13 cellular contexts compared by ENCODE assay signal in genomic region chr16:4676826-4677225, GRCh38. TPM values are rescaled to one million over a fixed set of nuclear protein-coding genes. Genes with fewer than 3 reads are reported as not detected.
DNase-seq lines count a peak whose midpoint lies in the region; ATAC-seq and TF ChIP-seq lines count a peak whose summit lies in the region.
"Had no signal": no experiment of that assay in that cellular context is flagged by ENCODE, and none has a peak within 500 bp of the region (broad histone marks: within the 10 kb centered on the region; RNA-seq: fewer than 3 reads in every experiment).

No MANE protein-coding gene starts in this region.

- H3K4me3 ChIP-seq in GM23338 (no peak overlapping the region), heart left ventricle (peak overlapping the region in 1 of 12 donors; percentile 15), psoas muscle (no peak overlapping the region), sigmoid colon (no peak overlapping the region)

- intact Hi-C loops in heart left ventricle (cut with DNase I) (no loop called here), psoas muscle (cut with DNase I) (no loop called here), sigmoid colon (cut with DNase I) (no loop called here)

- TF ChIP-seq CTCF in GM23338 (conservative IDR thresholded peaks at IDR 0.05; ENCODE audit: low read depth in 2 of 2) (no peak), heart left ventricle (IDR thresholded peaks at IDR 0.05) (no peak), psoas muscle (IDR thresholded peaks at IDR 0.05) (no peak), sigmoid colon (IDR thresholded peaks at IDR 0.05) (no peak), endothelial cell (IDR thresholded peaks at IDR 0.05; ENCODE audit: unreplicated experiment) (no peak)

- H3K4me3 Mint-ChIP-seq in GM23338: no peak overlapping the region
- H3K4me3 Mint-ChIP-seq in T-cell: peak overlapping the region; percentile 43 to 67 (median 58)
- no peak overlapping the region for H3K4me3 Mint-ChIP-seq in endothelial cell (ENCODE audit: unreplicated experiment)
- H3K4me3 Mint-ChIP-seq: HFFc6 had no signal

- H4K20me1 ChIP-seq in GM23338 (replicated peaks; ENCODE audit: insufficient read depth): no peaks in the 10 kb centered on the region; the same call in 1 of the 2 replicates

- no peak overlapping the region for H2AFZ ChIP-seq in GM23338

- ATAC-seq in GM23338: no peak
- ATAC-seq in T-cell (replicated peaks in 1 of 4): peak in 1 of 4 experiments; percentile 19
- peak; percentile 28 to 65 (median 51) for ATAC-seq in heart left ventricle
- peak in 1 of 4 donors; percentile 14 for ATAC-seq in psoas muscle
- ATAC-seq in HG02642 (IDR thresholded peaks at IDR 0.05; ENCODE audit: poor library complexity, unreplicated experiment): no peak

- H3K27ac ChIP-seq in GM23338 (ENCODE audit: low read depth) (no peak overlapping the region), heart left ventricle (peak overlapping the region; percentile 57 to 97 (median 84)), psoas muscle (peak overlapping the region; percentile 48), sigmoid colon (no peak overlapping the region)

- no peak overlapping the region for H3K4me2 ChIP-seq in GM23338

- no peaks in the 10 kb centered on the region for H3K9me3 Mint-ChIP-seq in GM23338
- no peaks in the 10 kb centered on the region for H3K9me3 Mint-ChIP-seq in T-cell
- H3K9me3 Mint-ChIP-seq in endothelial cell (ENCODE audit: unreplicated experiment): no peaks in the 10 kb centered on the region
- H3K9me3 Mint-ChIP-seq: HFFc6 had no signal

- H3K4me1 ChIP-seq in GM23338 (ENCODE audit: insufficient read depth): no peaks in the 10 kb centered on the region
- peaks cover 0 to 46% (median 25%) of the 10 kb centered on the region in 12 donors for H3K4me1 ChIP-seq in heart left ventricle
- H3K4me1 ChIP-seq in psoas muscle: peaks cover 18% of the 10 kb centered on the region
- H3K4me1 ChIP-seq in sigmoid colon: peaks cover 0 to 8% (median 7%) of the 10 kb centered on the region in 4 donors

- H3K27ac Mint-ChIP-seq in GM23338 (peak overlapping the region; percentile 95; the same call in 1 of the 2 replicates), T-cell (peak overlapping the region; percentile 97 to 98), endothelial cell (ENCODE audit: unreplicated experiment) (no peak overlapping the region)
- H3K27ac Mint-ChIP-seq: HFFc6 had no signal

- CTCF ChIA-PET in T-cell (lab: Charles Lee): interaction anchor here in 1 of 2 donors (0.6 kb wide), 1 partner anchor 745 kb away, joined by 3 read pairs; no protein-coding TSS in a partner anchor

- TF ChIP-seq EP300 in sigmoid colon (IDR thresholded peaks at IDR 0.05): no peak

- 47 to 65% (median 59%) methylated on average over 11 of the region's 11 CpGs for WGBS in heart left ventricle, 4 donors
- 71 to 75% (median 71%) methylated on average over 11 of the region's 11 CpGs for WGBS in psoas muscle, 3 donors
- WGBS in sigmoid colon, 2 donors: 82 to 83% methylated on average over 11 of the region's 11 CpGs

- DNase-seq in GM23338 (ENCODE audit: low spot score) (no peak), T-cell (no peak), heart left ventricle (peak in 4 of 5 donors; percentile 53 to 84 (median 65)), psoas muscle (no peak), sigmoid colon (no peak), endothelial cell (ENCODE audit: low spot score) (no peak), NCI-H2029 treated with DMSO at 0.1 percent for 48 hours (lab: John Stamatoyannopoulos, UW) (no peak)
- DNase-seq: amniotic stem cell, dermis blood vessel endothelial cell, HFFc6, NCI-H1092 had no signal

- H3K79me2 ChIP-seq in GM23338 (replicated peaks; ENCODE audit: insufficient read depth): no peaks in the 10 kb centered on the region

- H3K4me1 Mint-ChIP-seq in GM23338 (peaks cover 12% of the 10 kb centered on the region), T-cell (peaks cover 29 to 40% (median 30%) of the 10 kb centered on the region in 3 donors), endothelial cell (ENCODE audit: unreplicated experiment) (no peaks in the 10 kb centered on the region)

- H3K9me3 ChIP-seq in heart left ventricle: no peaks in the 10 kb centered on the region
- H3K9me3 ChIP-seq in psoas muscle: no peaks in the 10 kb centered on the region
- no peaks in the 10 kb centered on the region for H3K9me3 ChIP-seq in sigmoid colon

- H3K27me3 Mint-ChIP-seq in GM23338 (ENCODE audit: insufficient read depth, low read depth, poor library complexity) (peaks cover 7% of the 10 kb centered on the region), T-cell (no peaks in the 10 kb centered on the region), endothelial cell (ENCODE audit: unreplicated experiment) (peaks cover 4% of the 10 kb centered on the region)

- H3K27me3 ChIP-seq in GM23338 (ENCODE audit: insufficient read depth): no peaks in the 10 kb centered on the region
- H3K27me3 ChIP-seq in heart left ventricle: no peaks in the 10 kb centered on the region
- no peaks in the 10 kb centered on the region for H3K27me3 ChIP-seq in psoas muscle (ENCODE audit: insufficient read depth in 3 of 3, low read length in 2 of 3)
- H3K27me3 ChIP-seq in sigmoid colon: no peaks in the 10 kb centered on the region

- no peak for TF ChIP-seq POLR2A in heart left ventricle (IDR thresholded peaks at IDR 0.05)
- TF ChIP-seq POLR2A in sigmoid colon (IDR thresholded peaks at IDR 0.05): no peak

- no peaks in the 10 kb centered on the region for H3K36me3 ChIP-seq in GM23338 (ENCODE audit: insufficient read depth)
- H3K36me3 ChIP-seq in heart left ventricle: peaks cover 0 to 73% (median 33%) of the 10 kb centered on the region in 9 donors
- peaks cover 0 to 67% of the 10 kb centered on the region in 2 donors for H3K36me3 ChIP-seq in psoas muscle (ENCODE audit: insufficient read depth in 1 of 2, low read depth in 1 of 2)
- peaks cover 3 to 74% (median 28%) of the 10 kb centered on the region in 4 donors for H3K36me3 ChIP-seq in sigmoid colon

- H3K36me3 Mint-ChIP-seq in GM23338 (ENCODE audit: low read depth): peaks cover 7% of the 10 kb centered on the region
- peaks cover 7% of the 10 kb centered on the region for H3K36me3 Mint-ChIP-seq in T-cell
- H3K36me3 Mint-ChIP-seq in endothelial cell (ENCODE audit: low read depth, unreplicated experiment): peaks cover 8% of the 10 kb centered on the region

- H3K9me2 ChIP-seq in GM23338 (ENCODE audit: insufficient read depth): no peaks in the 10 kb centered on the region

- POLR2A ChIA-PET in T-cell (lab: Charles Lee): interaction anchor here in 1 of 2 donors (0.6 kb wide), 1 partner anchor 61 kb away, joined by 6 read pairs; no protein-coding TSS in a partner anchor

- peaks cover 12% of the 10 kb centered on the region; the same call in 1 of the 2 replicates for H3F3A ChIP-seq in GM23338 (replicated peaks; ENCODE audit: low read depth)

TF ChIP-seq in GM23338, 12 proteins besides CTCF, POLR2A, EP300 and RAD21 (continues in another document):
- TF ChIP-seq EZH2 (IDR thresholded peaks at IDR 0.05; ENCODE audit: low read depth, unreplicated experiment) (no peak), EZH2phosphoT487 (IDR thresholded peaks at IDR 0.05; ENCODE audit: unreplicated experiment) (no peak), POLR2AphosphoS5 (IDR thresholded peaks at IDR 0.05; ENCODE audit: low read depth) (no peak), CREB1 (CRISPR knock-in tag; IDR thresholded peaks at IDR 0.05; ENCODE audit: low read depth) (no peak), ZNF114 (CRISPR knock-in tag; IDR thresholded peaks at IDR 0.05) (no peak), NANOG (IDR thresholded peaks at IDR 0.05; ENCODE audit: borderline replicate concordance) (no peak), ZNF331 (CRISPR knock-in tag; IDR thresholded peaks at IDR 0.05; ENCODE audit: low read depth) (no peak)

RNA-seq across cellular contexts. Expression of gene NUDT16L1, which starts 16.5 kb away (rescaled TPM):
- 65.1 and 80.4 TPM in 2 replicates for total RNA-seq in GM23338 (2014; rRNA removed; shearing (Covaris generic))
- polyA plus RNA-seq in GM23338 (2016; fragmentation: Nextera tagmentation; extraction: Ambion mirVana) (37.1 and 39.0 TPM in 2 replicates), heart left ventricle (10 to 100 TPM; 47.5 to 51.0 TPM), psoas muscle (1 to 10 TPM; 6.6 to 9.7 (median 7.4) TPM), sigmoid colon (10 to 100 TPM; 53.7 to 75.1 (median 61.9) TPM)
- total RNA-seq in T-cell (10 to 100 TPM; 53.3 to 64.0 (median 62.2) TPM), heart left ventricle (10 to 100 TPM; 33.1 to 65.2 (median 46.4) TPM), psoas muscle (10 to 100 TPM in 1 of 4 donors, 1 to 10 TPM in 3; 6.3 to 20.2 (median 8.4) TPM), sigmoid colon (10 to 100 TPM; 16.6 to 21.8 (median 18.6) TPM), endothelial cell (ENCODE audit: unreplicated experiment) (43.1 TPM)

RNA-seq across cellular contexts. Expression of gene MGRN1, which starts 52.2 kb away (rescaled TPM):
- 54.6 and 71.8 TPM in 2 replicates for total RNA-seq in GM23338 (2014; rRNA removed; shearing (Covaris generic))
- polyA plus RNA-seq in GM23338 (2016; fragmentation: Nextera tagmentation; extraction: Ambion mirVana) (10.5 and 13.1 TPM in 2 replicates), heart left ventricle (10 to 100 TPM; 17.9 to 36.9 TPM), psoas muscle (10 to 100 TPM; 20.2 to 36.3 (median 24.6) TPM), sigmoid colon (10 to 100 TPM; 16.8 to 34.5 (median 23.4) TPM)
- total RNA-seq in T-cell (10 to 100 TPM; 63.1 to 76.8 (median 72.2) TPM), heart left ventricle (10 to 100 TPM; 28.5 to 75.0 (median 42.0) TPM), psoas muscle (10 to 100 TPM; 44.2 to 63.1 (median 59.4) TPM), sigmoid colon (10 to 100 TPM; 18.4 to 37.9 (median 31.0) TPM), endothelial cell (ENCODE audit: unreplicated experiment) (82.5 TPM)

RNA-seq across cellular contexts. Expression of gene ANKS3, which starts 57.2 kb away (rescaled TPM):
- 19.1 and 24.9 TPM in 2 replicates for total RNA-seq in GM23338 (2014; rRNA removed; shearing (Covaris generic))
- polyA plus RNA-seq in GM23338 (2016; fragmentation: Nextera tagmentation; extraction: Ambion mirVana) (17.9 and 22.5 TPM in 2 replicates), heart left ventricle (10 to 100 TPM in 1 of 2 donors, 1 to 10 TPM in 1; 9.8 to 12.7 TPM), psoas muscle (10 to 100 TPM; 10.7 to 15.0 (median 14.2) TPM), sigmoid colon (10 to 100 TPM in 1 of 3 donors, 1 to 10 TPM in 2; 3.9 to 20.8 (median 9.6) TPM)
- total RNA-seq in T-cell (10 to 100 TPM; 24.2 to 37.1 (median 32.2) TPM), heart left ventricle (10 to 100 TPM in 2 of 9 donors, 1 to 10 TPM in 7; 5.1 to 12.5 (median 8.6) TPM), psoas muscle (1 to 10 TPM; 5.2 to 9.1 (median 7.4) TPM), sigmoid colon (10 to 100 TPM; 20.3 to 30.7 (median 23.8) TPM), endothelial cell (ENCODE audit: unreplicated experiment) (15.6 TPM)

RNA-seq across cellular contexts. Expression of gene DNAAF8, which starts 57.5 kb away (rescaled TPM):
- 1.3 TPM in 1 of 2 replicates, not detected in the other for total RNA-seq in GM23338 (2014; rRNA removed; shearing (Covaris generic))
- polyA plus RNA-seq in GM23338 (2016; fragmentation: Nextera tagmentation; extraction: Ambion mirVana): 0.34 TPM in 1 of 2 replicates, not detected in the other
- under 1 TPM in 4 of 5 donors, not detected in 1; 0.13 to 0.70 (median 0.34) TPM for total RNA-seq in T-cell
- total RNA-seq in heart left ventricle: 1 to 10 TPM in 3 of 9 donors, under 1 TPM in 6; 0.34 to 3.4 (median 0.70) TPM
- polyA plus RNA-seq in heart left ventricle: 1 to 10 TPM; 1.7 TPM
- total RNA-seq in psoas muscle: 1 to 10 TPM in 1 of 4 donors, under 1 TPM in 2, not detected in 1; 0.42 to 1.1 (median 0.71) TPM
- 1 to 10 TPM; 1.2 to 2.1 (median 1.8) TPM for polyA plus RNA-seq in psoas muscle
- under 1 TPM; 0.14 to 0.83 (median 0.43) TPM for total RNA-seq in sigmoid colon
- 1 to 10 TPM in 1 of 3 donors, under 1 TPM in 2; 0.60 to 1.2 (median 0.73) TPM for polyA plus RNA-seq in sigmoid colon
- total RNA-seq in endothelial cell (ENCODE audit: unreplicated experiment): 0.18 TPM
- total RNA-seq: T-helper 1 cell treated with Interleukin-12 subunit alpha and Interleukin-12 subunit beta and Interleukin-4 antibody, amounts not matched to agents 30 ng/mL and 1 ng/mL, for 36 hours had no signal

Comparison
In these comparisons a context has a peak if more than half of its experiments do, and no peak if none do; other contexts are left out.
1. ATAC-seq: peak in heart left ventricle (4 of 4); none in GM23338 (single experiment) and HG02642 (single experiment).
2. DNase-seq: peak in heart left ventricle (4 of 5); none in GM23338 (single experiment), T-cell (0 of 34), psoas muscle (0 of 2), sigmoid colon (single experiment), endothelial cell (single experiment) and NCI-H2029 treated with DMSO at 0.1 percent for 48 hours (single experiment).
3. H3K27ac ChIP-seq: peak in heart left ventricle (12 of 12) and psoas muscle (single experiment); none in GM23338 (single experiment) and sigmoid colon (0 of 4).
4. H3K4me3 Mint-ChIP-seq: peak in T-cell (3 of 3); none in GM23338 (single experiment) and endothelial cell (single experiment).